Comparison of ENCODE assay signal across 8 cellular contexts in genomic region chr4:139177049-139177887, GRCh38. TPM values are rescaled to one million over a fixed set of nuclear protein-coding genes. Genes with fewer than 3 reads are reported as not detected.
DNase-seq lines count a peak whose midpoint lies in the region; ATAC-seq and TF ChIP-seq lines count a peak whose summit lies in the region.

Gene ELF2, minus strand, starts transcription at chr4:139177218. Its CDS starts 39,517 bp downstream, at chr4:139137701.

- no peaks in the 10 kb centered on the region for H3K27me3 ChIP-seq in aorta (ENCODE audit: control insufficient read depth in 1 of 2, insufficient read depth in 2 of 2, low read length in 1 of 2)

- peak within 1 kb of the TSS; percentile 99 to 100 for H3K27ac ChIP-seq in aorta (ENCODE audit: low read depth in 1 of 2, low read length in 2 of 2)

- H3K4me3 ChIP-seq in astrocyte of the cerebellum (ENCODE audit: low read depth, low read length) = peak within 1 kb of the TSS; percentile 94
- H3K4me3 ChIP-seq in aorta (ENCODE audit: low read length in 2 of 2) = peak within 1 kb of the TSS; percentile 92 to 94

- peak; percentile 21 for ATAC-seq in GM18508 (IDR thresholded peaks at IDR 0.05; ENCODE audit: insufficient read depth, unreplicated experiment)
- ATAC-seq in HG02973 (IDR thresholded peaks at IDR 0.05; ENCODE audit: unreplicated experiment) = peak; percentile 40
- peak; percentile 93 for ATAC-seq in aorta (ENCODE audit: low FRiP score)

- in situ Hi-C loops in astrocyte of the cerebellum (cut with HindIII; ENCODE audit: low sequenced_read_pairs) = no loop called here

- WGBS in aorta, 2 donors = 1% methylated on average over 56 to 84 of the region's 84 CpGs

- DNase-seq in NCI-H1930 (lab: John Stamatoyannopoulos, UW) (peak; percentile 78 to 91), T1000 (lab: John Stamatoyannopoulos, UW) (peak; percentile 74), astrocyte of the cerebellum (ENCODE audit: low read depth) (peak; percentile 56), hepatic stellate cell (ENCODE audit: low spot score) (peak; percentile 90), retina (peak; percentile 92), aorta (peak; percentile 97)

- intact Hi-C loops in aorta (cut with DNase I) = loop anchor here (5.0 kb wide), 3 partner anchors 45 to 95 kb away; no protein-coding TSS in a partner anchor

- no peak for TF ChIP-seq CTCF in astrocyte of the cerebellum (IDR thresholded peaks at IDR 0.05; ENCODE audit: low read depth, low read length, missing control alignments)

- H3K4me1 ChIP-seq in aorta (ENCODE audit: control insufficient read depth in 1 of 2, insufficient read depth in 2 of 2, low read length in 2 of 2) = no peaks in the 10 kb centered on the region

- no peaks in the 10 kb centered on the region for H3K9me3 ChIP-seq in aorta (ENCODE audit: control insufficient read depth, low read length)

- no peaks in the 10 kb centered on the region for H3K36me3 ChIP-seq in aorta (ENCODE audit: control insufficient read depth in 1 of 2, insufficient read depth in 2 of 2, low read length in 1 of 2)

RNA-seq across cellular contexts. Expression of gene ELF2, which starts in this region (rescaled TPM):
- 100 to 1,000 TPM in 1 of 2 donors, 10 to 100 TPM in 1; 83.9 to 102 TPM for total RNA-seq in aorta
- 10 to 100 TPM; 12.3 to 32.8 TPM for polyA plus RNA-seq in aorta

Comparison
In these comparisons a context has a peak if more than half of its experiments do, and no peak if none do; other contexts are left out.
1. Peak in every context shown above with its lines: DNase-seq, ATAC-seq, H3K4me3 ChIP-seq and H3K27ac ChIP-seq.
2. ATAC-seq: peak in every context shown above with its lines; median percentile 93 in aorta; 40 in HG02973; 21 in GM18508.